1 cellular context compared by ENCODE assay signal in the genomic region with DNA sequence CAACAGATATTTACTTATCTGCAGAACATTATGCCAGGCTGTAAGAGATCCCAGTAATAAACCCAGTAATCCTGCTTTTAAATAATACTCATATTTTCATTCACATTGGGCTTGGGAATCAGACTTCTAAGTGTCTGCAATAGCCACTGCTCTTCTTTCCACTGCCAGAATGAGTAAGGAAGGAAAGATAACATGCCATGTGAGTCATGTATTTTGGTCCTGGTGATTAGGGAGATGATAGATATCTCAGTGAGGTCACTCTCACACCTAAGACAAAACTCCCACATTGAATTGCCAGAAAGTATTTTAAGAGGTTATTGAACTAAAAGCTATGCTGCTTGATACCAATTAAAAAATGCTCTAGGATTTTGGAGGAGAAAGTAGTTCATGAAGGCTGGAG.
A peak's percentile ranks its signal among the peaks of the same experiment; 100 is the strongest.
TF ChIP-seq lines count a peak whose summit lies in the region.

No MANE protein-coding gene starts in this region.

TF ChIP-seq in K562, 482 proteins besides CTCF, POLR2A, EP300 and RAD21 (continued from another document):
- TF ChIP-seq HMG20A (CRISPR knock-in tag; conservative IDR thresholded peaks at IDR 0.05) (no peak), MCM7 (IDR thresholded peaks at IDR 0.05) (no peak), ZFX (CRISPR knock-in tag; IDR thresholded peaks at IDR 0.05) (no peak), SMARCC2 (IDR thresholded peaks at IDR 0.05; ENCODE audit: low read depth) (peak; percentile 88), PTBP1 (IDR thresholded peaks at IDR 0.05; ENCODE audit: low read depth, low read length) (no peak), HOMEZ (CRISPR knock-in tag; IDR thresholded peaks at IDR 0.05) (no peak), EHMT2 (IDR thresholded peaks at IDR 0.05) (no peak), ZNF830 (CRISPR knock-in tag; IDR thresholded peaks at IDR 0.05) (no peak), ELF4 (CRISPR knock-in tag; IDR thresholded peaks at IDR 0.05) (no peak), SP1 (CRISPR knock-in tag; IDR thresholded peaks at IDR 0.05) (no peak), DDX20 (tag; IDR thresholded peaks at IDR 0.05; ENCODE audit: low read depth) (0 out of 2 replicates have a peak, but pooled peaks have one; percentile 40), PURB (CRISPR knock-in tag; IDR thresholded peaks at IDR 0.05; ENCODE audit: low read depth) (no peak), IRF2 (CRISPR knock-in tag; IDR thresholded peaks at IDR 0.05) (no peak), RBM22 (IDR thresholded peaks at IDR 0.05; ENCODE audit: low read depth, low read length, poor library complexity, severe bottlenecking) (no peak), MTF1 (CRISPR knock-in tag; IDR thresholded peaks at IDR 0.05; ENCODE audit: borderline replicate concordance) (no peak), ETS2 (tag; IDR thresholded peaks at IDR 0.05; ENCODE audit: borderline replicate concordance, poor library complexity, severe bottlenecking) (no peak), TCF7 (IDR thresholded peaks at IDR 0.05; ENCODE audit: borderline replicate concordance) (no peak)
- TF ChIP-seq, protein P1, sequence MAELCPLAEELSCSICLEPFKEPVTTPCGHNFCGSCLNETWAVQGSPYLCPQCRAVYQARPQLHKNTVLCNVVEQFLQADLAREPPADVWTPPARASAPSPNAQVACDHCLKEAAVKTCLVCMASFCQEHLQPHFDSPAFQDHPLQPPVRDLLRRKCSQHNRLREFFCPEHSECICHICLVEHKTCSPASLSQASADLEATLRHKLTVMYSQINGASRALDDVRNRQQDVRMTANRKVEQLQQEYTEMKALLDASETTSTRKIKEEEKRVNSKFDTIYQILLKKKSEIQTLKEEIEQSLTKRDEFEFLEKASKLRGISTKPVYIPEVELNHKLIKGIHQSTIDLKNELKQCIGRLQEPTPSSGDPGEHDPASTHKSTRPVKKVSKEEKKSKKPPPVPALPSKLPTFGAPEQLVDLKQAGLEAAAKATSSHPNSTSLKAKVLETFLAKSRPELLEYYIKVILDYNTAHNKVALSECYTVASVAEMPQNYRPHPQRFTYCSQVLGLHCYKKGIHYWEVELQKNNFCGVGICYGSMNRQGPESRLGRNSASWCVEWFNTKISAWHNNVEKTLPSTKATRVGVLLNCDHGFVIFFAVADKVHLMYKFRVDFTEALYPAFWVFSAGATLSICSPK (IDR thresholded peaks at IDR 0.05; ENCODE audit: borderline replicate concordance) = no peak
- TF ChIP-seq, protein P2, sequence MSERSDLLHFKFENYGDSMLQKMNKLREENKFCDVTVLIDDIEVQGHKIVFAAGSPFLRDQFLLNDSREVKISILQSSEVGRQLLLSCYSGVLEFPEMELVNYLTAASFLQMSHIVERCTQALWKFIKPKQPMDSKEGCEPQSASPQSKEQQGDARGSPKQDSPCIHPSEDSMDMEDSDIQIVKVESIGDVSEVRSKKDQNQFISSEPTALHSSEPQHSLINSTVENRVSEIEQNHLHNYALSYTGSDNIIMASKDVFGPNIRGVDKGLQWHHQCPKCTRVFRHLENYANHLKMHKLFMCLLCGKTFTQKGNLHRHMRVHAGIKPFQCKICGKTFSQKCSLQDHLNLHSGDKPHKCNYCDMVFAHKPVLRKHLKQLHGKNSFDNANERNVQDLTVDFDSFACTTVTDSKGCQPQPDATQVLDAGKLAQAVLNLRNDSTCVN (CRISPR knock-in tag; IDR thresholded peaks at IDR 0.05) = no peak
